In the genomic region with DNA sequence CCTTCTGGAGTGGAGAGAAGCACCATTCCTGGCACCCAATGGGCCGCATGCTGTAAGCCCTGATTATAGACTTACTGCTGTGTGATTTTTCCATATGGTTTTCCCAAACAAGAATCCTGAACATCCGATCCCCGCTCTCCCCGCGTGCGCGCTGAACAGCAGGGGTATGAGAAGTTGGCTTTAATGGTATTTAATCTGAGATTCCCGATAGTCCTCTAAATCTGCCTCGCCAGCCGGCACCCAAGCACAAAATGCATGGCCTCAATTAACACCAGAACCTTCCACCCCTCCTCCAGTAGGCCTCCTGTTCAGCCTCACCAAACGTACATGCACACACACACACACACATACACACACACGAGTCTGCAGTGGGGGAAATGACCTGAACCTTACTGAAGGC, we compare ENCODE assay signal across 30 cellular contexts.
"Had no signal": no experiment of that assay in that cellular context is flagged by ENCODE, and none has a peak within 500 bp of the region (broad histone marks: within the 10 kb centered on the region; RNA-seq: fewer than 3 reads in every experiment).

No MANE protein-coding gene starts in this region.

- H3K27ac ChIP-seq: ascending aorta, cardiac muscle cell, VCaP had no signal

- H3K36me3 ChIP-seq: ascending aorta, cardiac muscle cell had no signal

- H3K9me3 ChIP-seq: ascending aorta had no signal

- FAIRE-seq: bronchial epithelial cell, TTC549 had no signal

- H3K4me3 ChIP-seq: ascending aorta, cardiac muscle cell had no signal

- H3K27me3 ChIP-seq: ascending aorta, cardiac muscle cell had no signal

- DNase-seq: activated CD4-positive, alpha-beta memory T cell treated with anti-CD3 and anti-CD28 coated beads, Interleukin-2, amount 10 ng/mL, durations not matched to agents 7 days and 5 days; activated CD4-positive, alpha-beta T cell treated with anti-CD3 and anti-CD28 coated beads for 1 hour; activated CD4-positive, alpha-beta T cell treated with anti-CD3 and anti-CD28 coated beads for 36 hours; activated CD4-positive, alpha-beta T cell treated with anti-CD3 and anti-CD28 coated beads for 48 hours; activated CD4-positive, alpha-beta T cell treated with anti-CD3 and anti-CD28 coated beads, Interleukin-2, amount 10 ng/mL, durations not matched to agents 7 days and 5 days; activated CD4-positive, alpha-beta T cell treated with anti-CD3 and anti-CD28 coated beads, Interleukin-2, amount 50 U/mL, for 48 hours; activated CD4-positive, CD25-positive, alpha-beta regulatory T cell; activated CD8-positive, alpha-beta memory T cell treated with anti-CD3 and anti-CD28 coated beads for 24 hours; activated CD8-positive, alpha-beta memory T cell treated with anti-CD3 and anti-CD28 coated beads, Interleukin-2, amount 10 ng/mL, durations not matched to agents 7 days and 5 days; activated CD8-positive, alpha-beta memory T cell treated with anti-CD3 and anti-CD28 coated beads, Interleukin-2, amount 50 U/mL, for 48 hours; activated CD8-positive, alpha-beta T cell treated with anti-CD3 and anti-CD28 coated beads, Interleukin-2, amount 10 ng/mL, durations not matched to agents 7 days and 5 days; activated effector memory CD4-positive, alpha-beta T cell treated with Interleukin-2 at 50 U/mL for 16 hours; activated gamma-delta T cell; activated naive CD4-positive, alpha-beta T cell treated with anti-CD3 and anti-CD28 coated beads, Interleukin-2, amount 10 ng/mL, durations not matched to agents 7 days and 5 days; activated naive CD4-positive, alpha-beta T cell treated with Interleukin-2 at 50 U/mL for 16 hours; activated naive CD8-positive, alpha-beta T cell treated with anti-CD3 and anti-CD28 coated beads, Interleukin-2, amount 10 ng/mL, durations not matched to agents 7 days and 5 days; activated naive CD8-positive, alpha-beta T cell treated with anti-CD3 and anti-CD28 coated beads, Interleukin-2, amount 50 U/mL, for 24 hours; activated T-cell treated with anti-CD3 and anti-CD28 coated beads, Interleukin-2, amount 50 U/mL, for 24 hours; activated T-cell treated with anti-CD3 and anti-CD28 coated beads, Interleukin-2, amount 50 U/mL, for 48 hours; amygdala; anterior cingulate cortex; caudate nucleus; cerebellar nuclear complex; T-helper 2 cell; T-helper 9 cell had no signal

- H3K4me1 ChIP-seq: ascending aorta had no signal
